Comparison of ENCODE assay signal across 9 cellular contexts in genomic region chr7:130909881-130910672, GRCh38.
DNase-seq lines count a peak whose midpoint lies in the region; ATAC-seq and TF ChIP-seq lines count a peak whose summit lies in the region.
"Had no signal": no experiment of that assay in that cellular context is flagged by ENCODE, and none has a peak within 500 bp of the region (broad histone marks: within the 10 kb centered on the region; RNA-seq: fewer than 3 reads in every experiment).

No MANE protein-coding gene starts in this region.

- intact Hi-C loops in MCF 10A (cut with micrococcal nuclease): loop anchor here (5.0 kb wide), 1 partner anchor 117 kb away; no protein-coding TSS in a partner anchor

- peaks cover 14 to 21% of the 10 kb centered on the region in 2 donors for H3K4me1 ChIP-seq in muscle layer of duodenum (ENCODE audit: control insufficient read depth in 1 of 2, insufficient read depth in 2 of 2, low read length in 2 of 2)

- H3K9me3 Mint-ChIP-seq in MCF 10A (ENCODE audit: unreplicated experiment): no peaks in the 10 kb centered on the region

- no TSS peak for BruUV-seq in MCF 10A (replicated peaks; lab: Mats Ljungman, UMichigan)

- peak overlapping the region in 1 of 2 donors; percentile 79 for H3K4me3 ChIP-seq in muscle layer of duodenum (ENCODE audit: low read depth in 1 of 2, low read length in 2 of 2)

- no peak for ATAC-seq in GM21515 (IDR thresholded peaks at IDR 0.05; ENCODE audit: unreplicated experiment)
- no peak for ATAC-seq in HG02759 (IDR thresholded peaks at IDR 0.05; ENCODE audit: unreplicated experiment)

- peaks cover 93% of the 10 kb centered on the region for H3K36me3 Mint-ChIP-seq in MCF 10A (ENCODE audit: insufficient read depth, unreplicated experiment)

- DNase-seq in CD1c-positive myeloid dendritic cell (ENCODE audit: extremely low spot score) (peak; percentile 28), M059J (ENCODE audit: low read depth) (peak; percentile 68), MCF 10A (ENCODE audit: unreplicated experiment) (no peak), AG20443 (ENCODE audit: low spot score) (no peak), nucleus accumbens (lab: John Stamatoyannopoulos, UW) (no peak)
- DNase-seq: NCI-H510A treated with DMSO at 0.1 percent for 48 hours had no signal

- POLR2A ChIA-PET in MCF 10A (lab: Yijun Ruan, JAX): interaction anchor here (0.6 to 14.0 kb wide), 16 partner anchors 8 to 958 kb away, joined by 3 to 263 read pairs (median 6); no protein-coding TSS in a partner anchor

- peak overlapping the region; percentile 97 for H3K27ac ChIP-seq in muscle layer of duodenum (ENCODE audit: low read length)

- peaks cover 3 to 28% of the 10 kb centered on the region in 2 donors for H3K36me3 ChIP-seq in muscle layer of duodenum (ENCODE audit: control insufficient read depth in 1 of 2, insufficient read depth in 2 of 2, low read length in 2 of 2)

- peak overlapping the region; percentile 89 for H3K27ac Mint-ChIP-seq in MCF 10A (ENCODE audit: low read depth, unreplicated experiment)

- peaks cover 52% of the 10 kb centered on the region for H3K4me1 Mint-ChIP-seq in MCF 10A (ENCODE audit: insufficient read depth, unreplicated experiment)

- H3K9me3 ChIP-seq in muscle layer of duodenum (ENCODE audit: control insufficient read depth in 1 of 2, low read length in 2 of 2): no peaks in the 10 kb centered on the region

- H3K4me3 Mint-ChIP-seq in MCF 10A (ENCODE audit: unreplicated experiment): peak overlapping the region; percentile 86

- H3K27me3 ChIP-seq in muscle layer of duodenum (ENCODE audit: low read depth, low read length): no peaks in the 10 kb centered on the region

- CTCF ChIA-PET in MCF 10A (lab: Yijun Ruan, JAX): interaction anchor here (0.7 to 9.0 kb wide), 7 partner anchors 7 to 85 kb away, joined by 3 to 105 read pairs (median 4); no protein-coding TSS in a partner anchor

- H3K27me3 Mint-ChIP-seq in MCF 10A (ENCODE audit: insufficient read depth, unreplicated experiment): no peaks in the 10 kb centered on the region

- no peak for TF ChIP-seq CTCF in MCF 10A (IDR thresholded peaks at IDR 0.05; ENCODE audit: unreplicated experiment)

Comparison
In these comparisons a context has a peak if more than half of its experiments do, and no peak if none do; other contexts are left out.
1. DNase-seq: peak in CD1c-positive myeloid dendritic cell (single experiment) and M059J (single experiment); none in MCF 10A (single experiment), AG20443 (single experiment) and nucleus accumbens (0 of 56).